In the genomic region with DNA sequence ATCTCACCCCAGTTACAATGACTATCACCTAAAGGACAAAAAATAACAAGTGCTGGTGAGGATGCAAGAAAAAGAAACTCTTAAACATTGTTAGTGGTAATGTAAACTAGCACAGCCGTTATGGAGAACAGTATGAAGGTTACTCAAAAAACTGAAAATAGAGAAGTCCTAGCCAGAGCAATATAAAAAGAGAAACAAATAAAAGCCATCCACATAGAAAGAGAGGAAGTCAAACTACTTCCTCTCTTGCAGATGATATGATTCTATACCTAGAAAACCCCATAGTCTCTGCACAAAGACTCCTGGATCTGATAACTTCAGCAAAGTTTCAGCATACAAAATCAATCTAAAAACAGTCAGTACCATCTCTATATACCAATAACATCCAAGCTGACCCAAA, we compare ENCODE assay signal across 17 cellular contexts.
DNase-seq lines count a peak whose midpoint lies in the region; ATAC-seq and TF ChIP-seq lines count a peak whose summit lies in the region.
"Had no signal": no experiment of that assay in that cellular context is flagged by ENCODE, and none has a peak within 500 bp of the region (broad histone marks: within the 10 kb centered on the region; RNA-seq: fewer than 3 reads in every experiment).

No MANE protein-coding gene starts in this region.

- POLR2A ChIA-PET in naive thymus-derived CD4-positive, alpha-beta T cell (lab: Charles Lee), result no interaction called here
- POLR2A ChIA-PET in HEK293T (lab: Yijun Ruan, JAX), result no interaction called here

- H3K9me3 Mint-ChIP-seq in naive thymus-derived CD4-positive, alpha-beta T cell, result peaks cover 0 to 21% (median 6%) of the 10 kb centered on the region in 11 donors

- ATAC-seq in naive thymus-derived CD4-positive, alpha-beta T cell, result peak; percentile 62
- no peak for ATAC-seq in HG02884 (IDR thresholded peaks at IDR 0.05; ENCODE audit: unreplicated experiment)

- DNase-seq in KBM-7 (peak; percentile 78), NOMO-1 (lab: John Stamatoyannopoulos, UW; ENCODE audit: unreplicated experiment in 2 of 2) (peak; percentile 26 to 79), SKM-1 (lab: John Stamatoyannopoulos, UW; ENCODE audit: unreplicated experiment) (peak; percentile 49), HEK293T (ENCODE audit: extremely low spot score) (no peak)
- DNase-seq in naive thymus-derived CD4-positive, alpha-beta T cell, result no peak
- no peak for DNase-seq in stimulated activated CD4-positive, alpha-beta T cell treated with anti-CD3 and anti-CD28 coated beads, Interleukin-12 subunit alpha, Interleukin-12 subunit beta, amount 100 ng/mL, for 4 hours
- DNase-seq: CD4-positive, CD25-positive, alpha-beta regulatory T cell; EL; MG63; NCI-H1436; NCI-H2029 treated with DMSO at 0.1 percent for 48 hours; NCI-H2171 treated with DMSO at 0.1 percent for 48 hours; NCI-H446 treated with DMSO at 0.1 percent for 48 hours; SHP77; SW 1271 had no signal

- H3K4me3 ChIP-seq in naive thymus-derived CD4-positive, alpha-beta T cell (ENCODE audit: low read length), result no peak overlapping the region
- H3K4me3 ChIP-seq: HAP-1, MG63 had no signal

- H3K27me3 Mint-ChIP-seq in naive thymus-derived CD4-positive, alpha-beta T cell, result no peaks in the 10 kb centered on the region
- H3K27me3 Mint-ChIP-seq: CD4-positive, CD25-positive, alpha-beta regulatory T cell had no signal

- CTCF ChIA-PET in naive thymus-derived CD4-positive, alpha-beta T cell (lab: Charles Lee), result no interaction called here
- CTCF ChIA-PET in HEK293T (lab: Yijun Ruan, JAX), result no interaction called here

- H3K36me3 ChIP-seq in naive thymus-derived CD4-positive, alpha-beta T cell (ENCODE audit: control insufficient read depth in 2 of 3, insufficient read depth in 3 of 3, low read length in 3 of 3), result no peaks in the 10 kb centered on the region
- H3K36me3 ChIP-seq: HAP-1, MG63 had no signal

- intact Hi-C loops in naive thymus-derived CD4-positive, alpha-beta T cell (cut with micrococcal nuclease), result no loop called here

- in situ Hi-C loops in KBM-7 (cut with MboI; ENCODE audit: low pct_unique_long_range_greater_than_20kb, low sequenced_read_pairs), result no loop called here

- no peak overlapping the region for H3K4me3 Mint-ChIP-seq in naive thymus-derived CD4-positive, alpha-beta T cell
- H3K4me3 Mint-ChIP-seq: CD4-positive, CD25-positive, alpha-beta regulatory T cell had no signal

- H3K4me1 Mint-ChIP-seq in naive thymus-derived CD4-positive, alpha-beta T cell, result no peaks in the 10 kb centered on the region

- H3K27ac Mint-ChIP-seq in naive thymus-derived CD4-positive, alpha-beta T cell, result no peak overlapping the region

- no peaks in the 10 kb centered on the region for H3K36me3 Mint-ChIP-seq in naive thymus-derived CD4-positive, alpha-beta T cell
- H3K36me3 Mint-ChIP-seq: CD4-positive, CD25-positive, alpha-beta regulatory T cell had no signal

- H3K27ac ChIP-seq in naive thymus-derived CD4-positive, alpha-beta T cell (ENCODE audit: low read depth, low read length), result no peak overlapping the region

- no peaks in the 10 kb centered on the region for H3K4me1 ChIP-seq in naive thymus-derived CD4-positive, alpha-beta T cell (ENCODE audit: control insufficient read depth in 2 of 2, insufficient read depth in 2 of 2, low read length in 2 of 2)
- H3K4me1 ChIP-seq: HAP-1 had no signal

- no peaks in the 10 kb centered on the region for H3K9me3 ChIP-seq in naive thymus-derived CD4-positive, alpha-beta T cell (ENCODE audit: control insufficient read depth in 2 of 3, low read length in 3 of 3)
- H3K9me3 ChIP-seq: HAP-1, MG63 had no signal

- H3K27me3 ChIP-seq in naive thymus-derived CD4-positive, alpha-beta T cell (ENCODE audit: control insufficient read depth in 2 of 2, insufficient read depth in 2 of 2, low read length in 2 of 2), result no peaks in the 10 kb centered on the region
- H3K27me3 ChIP-seq: MG63 had no signal

TF ChIP-seq in HEK293T, 16 proteins besides CTCF, POLR2A, EP300 and RAD21:
- TF ChIP-seq FOXK2 (IDR thresholded peaks at IDR 0.05) (no peak), ELF4 (IDR thresholded peaks at IDR 0.05) (no peak), FOXM1 (IDR thresholded peaks at IDR 0.05; ENCODE audit: borderline replicate concordance) (no peak)

Comparison
In these comparisons a context has a peak if more than half of its experiments do, and no peak if none do; other contexts are left out.
1. DNase-seq: peak in KBM-7 (single experiment), NOMO-1 (2 of 2) and SKM-1 (single experiment); none in naive thymus-derived CD4-positive, alpha-beta T cell (0 of 9), stimulated activated CD4-positive, alpha-beta T cell treated with anti-CD3 and anti-CD28 coated beads, Interleukin-12 subunit alpha, Interleukin-12 subunit beta, amount 100 ng/mL, for 4 hours (single experiment) and HEK293T (single experiment).